ENCODE assay signal across 22 cellular contexts in genomic region chr22:45198463-45198795, GRCh38.
"Had no signal": no experiment of that assay in that cellular context is flagged by ENCODE, and none has a peak within 500 bp of the region (broad histone marks: within the 10 kb centered on the region; RNA-seq: fewer than 3 reads in every experiment).

No MANE protein-coding gene starts in this region.

- H3K27ac ChIP-seq: cardiac muscle cell, foreskin keratinocyte, left ventricle myocardium inferior, right lobe of liver, suprapubic skin, vagina had no signal

- DNase-seq: activated CD4-positive, alpha-beta memory T cell treated with anti-CD3 and anti-CD28 coated beads, Interleukin-2, amount 10 ng/mL, durations not matched to agents 7 days and 5 days; activated CD4-positive, alpha-beta T cell treated with anti-CD3 and anti-CD28 coated beads, Interleukin-2, amount 10 ng/mL, durations not matched to agents 24 days and 14 days; activated effector memory CD4-positive, alpha-beta T cell treated with anti-CD3 and anti-CD28 coated beads, Interleukin-2, amount 50 U/mL, for 16 hours; activated naive CD4-positive, alpha-beta T cell treated with anti-CD3 and anti-CD28 coated beads, Interleukin-2, amount 10 ng/mL, durations not matched to agents 7 days and 5 days; activated T-cell treated with anti-CD3 and anti-CD28 coated beads, Interleukin-2, amount 50 U/mL, for 72 hours; amygdala; effector CD8-positive, alpha-beta T cell; foreskin keratinocyte; kidney glomerular epithelial cell; left ventricle myocardium inferior; nucleus accumbens; stimulated activated CD4-positive, alpha-beta T cell treated with anti-CD3 and anti-CD28 coated beads, Interleukin-1b, Interleukin-23, amount 100 ng/mL, for 48 hours; stimulated activated naive CD8-positive, alpha-beta T cell treated with anti-CD3 and anti-CD28 coated beads, Interleukin-15, amount 100 ng/mL, for 72 hours; T1000 had no signal

- H3K27ac Mint-ChIP-seq: activated CD4-positive, alpha-beta memory T cell treated with anti-CD3 and anti-CD28 coated beads, Interleukin-2, amount 10 ng/mL, durations not matched to agents 7 days and 5 days; activated CD4-positive, alpha-beta T cell treated with anti-CD3 and anti-CD28 coated beads, Interleukin-2, amount 10 ng/mL, durations not matched to agents 24 days and 14 days; activated naive CD4-positive, alpha-beta T cell treated with anti-CD3 and anti-CD28 coated beads, Interleukin-2, amount 10 ng/mL, durations not matched to agents 7 days and 5 days; activated T-cell treated with anti-CD3 and anti-CD28 coated beads, Interleukin-2, amount 50 U/mL, for 72 hours; natural killer cell treated with Interleukin-12 subunit alpha and Interleukin-12 subunit beta and Interleukin-15 and Interleukin-18, amount 100 ng/mL, for 72 hours; stimulated activated effector memory CD8-positive, alpha-beta T cell treated with anti-CD3 and anti-CD28 coated beads, Interleukin-12 subunit alpha, Interleukin-12 subunit beta, amount 100 ng/mL, for 72 hours had no signal

- H3K4me3 Mint-ChIP-seq: activated CD4-positive, alpha-beta memory T cell treated with anti-CD3 and anti-CD28 coated beads, Interleukin-2, amount 10 ng/mL, durations not matched to agents 7 days and 5 days; activated CD4-positive, alpha-beta T cell treated with anti-CD3 and anti-CD28 coated beads, Interleukin-2, amount 10 ng/mL, durations not matched to agents 24 days and 14 days; activated naive CD4-positive, alpha-beta T cell treated with anti-CD3 and anti-CD28 coated beads, Interleukin-2, amount 10 ng/mL, durations not matched to agents 7 days and 5 days; activated T-cell treated with anti-CD3 and anti-CD28 coated beads, Interleukin-2, amount 50 U/mL, for 72 hours; natural killer cell treated with Interleukin-12 subunit alpha and Interleukin-12 subunit beta and Interleukin-15 and Interleukin-18, amount 100 ng/mL, for 72 hours; stimulated activated effector memory CD8-positive, alpha-beta T cell treated with anti-CD3 and anti-CD28 coated beads, Interleukin-12 subunit alpha, Interleukin-12 subunit beta, amount 100 ng/mL, for 72 hours; stimulated activated naive CD8-positive, alpha-beta T cell treated with anti-CD3 and anti-CD28 coated beads, Interleukin-15, amount 100 ng/mL, for 72 hours; T-helper 1 cell treated with Interleukin-12 subunit alpha and Interleukin-12 subunit beta and Interleukin-4 antibody, amounts not matched to agents 30 μg/mL and 1 μg/mL, for 36 hours had no signal

- H3K4me1 ChIP-seq: foreskin keratinocyte, right lobe of liver, vagina had no signal

- H3K9me3 ChIP-seq: left ventricle myocardium inferior, right lobe of liver, suprapubic skin, vagina had no signal

- H3K36me3 ChIP-seq: cardiac muscle cell had no signal

- H3K4me1 Mint-ChIP-seq: activated CD4-positive, alpha-beta memory T cell treated with anti-CD3 and anti-CD28 coated beads, Interleukin-2, amount 10 ng/mL, durations not matched to agents 7 days and 5 days; activated CD4-positive, alpha-beta T cell treated with anti-CD3 and anti-CD28 coated beads, Interleukin-2, amount 10 ng/mL, durations not matched to agents 24 days and 14 days; stimulated activated effector memory CD8-positive, alpha-beta T cell treated with anti-CD3 and anti-CD28 coated beads, Interleukin-12 subunit alpha, Interleukin-12 subunit beta, amount 100 ng/mL, for 72 hours; stimulated activated naive CD8-positive, alpha-beta T cell treated with anti-CD3 and anti-CD28 coated beads, Interleukin-15, amount 100 ng/mL, for 72 hours had no signal

- H3K9me3 Mint-ChIP-seq: activated CD4-positive, alpha-beta memory T cell treated with anti-CD3 and anti-CD28 coated beads, Interleukin-2, amount 10 ng/mL, durations not matched to agents 7 days and 5 days; activated CD4-positive, alpha-beta T cell treated with anti-CD3 and anti-CD28 coated beads, Interleukin-2, amount 10 ng/mL, durations not matched to agents 24 days and 14 days; activated naive CD4-positive, alpha-beta T cell treated with anti-CD3 and anti-CD28 coated beads, Interleukin-2, amount 10 ng/mL, durations not matched to agents 7 days and 5 days; activated T-cell treated with anti-CD3 and anti-CD28 coated beads, Interleukin-2, amount 50 U/mL, for 72 hours; natural killer cell treated with Interleukin-12 subunit alpha and Interleukin-12 subunit beta and Interleukin-15 and Interleukin-18, amount 100 ng/mL, for 72 hours; stimulated activated effector memory CD8-positive, alpha-beta T cell treated with anti-CD3 and anti-CD28 coated beads, Interleukin-12 subunit alpha, Interleukin-12 subunit beta, amount 100 ng/mL, for 72 hours; stimulated activated naive CD8-positive, alpha-beta T cell treated with anti-CD3 and anti-CD28 coated beads, Interleukin-15, amount 100 ng/mL, for 72 hours; T-helper 1 cell treated with Interleukin-12 subunit alpha and Interleukin-12 subunit beta and Interleukin-4 antibody, amounts not matched to agents 30 μg/mL and 1 μg/mL, for 36 hours had no signal

- H3K4me3 ChIP-seq: cardiac muscle cell, left ventricle myocardium inferior, right lobe of liver, skin epidermis, suprapubic skin, vagina had no signal

- H3K27me3 Mint-ChIP-seq: activated CD4-positive, alpha-beta memory T cell treated with anti-CD3 and anti-CD28 coated beads, Interleukin-2, amount 10 ng/mL, durations not matched to agents 7 days and 5 days; activated CD4-positive, alpha-beta T cell treated with anti-CD3 and anti-CD28 coated beads, Interleukin-2, amount 10 ng/mL, durations not matched to agents 24 days and 14 days; activated naive CD4-positive, alpha-beta T cell treated with anti-CD3 and anti-CD28 coated beads, Interleukin-2, amount 10 ng/mL, durations not matched to agents 7 days and 5 days; natural killer cell treated with Interleukin-12 subunit alpha and Interleukin-12 subunit beta and Interleukin-15 and Interleukin-18, amount 100 ng/mL, for 72 hours; stimulated activated naive CD8-positive, alpha-beta T cell treated with anti-CD3 and anti-CD28 coated beads, Interleukin-15, amount 100 ng/mL, for 72 hours had no signal

- H3K36me3 Mint-ChIP-seq: natural killer cell treated with Interleukin-12 subunit alpha and Interleukin-12 subunit beta and Interleukin-15 and Interleukin-18, amount 100 ng/mL, for 72 hours had no signal
